ENCODE assay signal across 1 cellular context in the genomic region with DNA sequence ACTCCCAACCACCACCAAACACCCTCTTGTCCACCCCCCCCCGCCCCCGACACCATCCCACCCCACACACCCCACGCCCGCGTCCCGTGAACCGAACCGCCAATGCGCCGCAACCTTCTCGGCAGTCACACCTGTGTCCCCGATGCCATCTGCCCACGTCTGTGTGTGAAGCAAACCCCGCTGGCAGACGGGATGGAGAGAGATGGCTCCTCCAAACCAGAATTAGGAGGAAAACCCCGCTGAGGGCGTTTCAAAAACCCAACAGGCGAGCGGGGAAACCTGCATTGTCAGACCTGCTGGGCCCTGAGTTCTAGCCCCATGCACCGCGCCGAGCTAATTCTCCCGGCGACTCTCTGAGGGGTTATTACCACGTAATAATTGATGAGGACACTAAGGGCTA.
TF ChIP-seq lines count a peak whose summit lies in the region.

No MANE protein-coding gene starts in this region.

TF ChIP-seq in A549, 52 proteins besides CTCF, POLR2A, EP300 and RAD21:
- TF ChIP-seq, protein P1, sequence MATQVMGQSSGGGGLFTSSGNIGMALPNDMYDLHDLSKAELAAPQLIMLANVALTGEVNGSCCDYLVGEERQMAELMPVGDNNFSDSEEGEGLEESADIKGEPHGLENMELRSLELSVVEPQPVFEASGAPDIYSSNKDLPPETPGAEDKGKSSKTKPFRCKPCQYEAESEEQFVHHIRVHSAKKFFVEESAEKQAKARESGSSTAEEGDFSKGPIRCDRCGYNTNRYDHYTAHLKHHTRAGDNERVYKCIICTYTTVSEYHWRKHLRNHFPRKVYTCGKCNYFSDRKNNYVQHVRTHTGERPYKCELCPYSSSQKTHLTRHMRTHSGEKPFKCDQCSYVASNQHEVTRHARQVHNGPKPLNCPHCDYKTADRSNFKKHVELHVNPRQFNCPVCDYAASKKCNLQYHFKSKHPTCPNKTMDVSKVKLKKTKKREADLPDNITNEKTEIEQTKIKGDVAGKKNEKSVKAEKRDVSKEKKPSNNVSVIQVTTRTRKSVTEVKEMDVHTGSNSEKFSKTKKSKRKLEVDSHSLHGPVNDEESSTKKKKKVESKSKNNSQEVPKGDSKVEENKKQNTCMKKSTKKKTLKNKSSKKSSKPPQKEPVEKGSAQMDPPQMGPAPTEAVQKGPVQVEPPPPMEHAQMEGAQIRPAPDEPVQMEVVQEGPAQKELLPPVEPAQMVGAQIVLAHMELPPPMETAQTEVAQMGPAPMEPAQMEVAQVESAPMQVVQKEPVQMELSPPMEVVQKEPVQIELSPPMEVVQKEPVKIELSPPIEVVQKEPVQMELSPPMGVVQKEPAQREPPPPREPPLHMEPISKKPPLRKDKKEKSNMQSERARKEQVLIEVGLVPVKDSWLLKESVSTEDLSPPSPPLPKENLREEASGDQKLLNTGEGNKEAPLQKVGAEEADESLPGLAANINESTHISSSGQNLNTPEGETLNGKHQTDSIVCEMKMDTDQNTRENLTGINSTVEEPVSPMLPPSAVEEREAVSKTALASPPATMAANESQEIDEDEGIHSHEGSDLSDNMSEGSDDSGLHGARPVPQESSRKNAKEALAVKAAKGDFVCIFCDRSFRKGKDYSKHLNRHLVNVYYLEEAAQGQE (IDR thresholded peaks at IDR 0.05) = no peak
- TF ChIP-seq MYC (IDR thresholded peaks at IDR 0.05; ENCODE audit: borderline replicate concordance, low read length) (no peak), JUN (IDR thresholded peaks at IDR 0.05) (no peak), ZC3H11A (IDR thresholded peaks at IDR 0.05) (no peak), SREBF2 (IDR thresholded peaks at IDR 0.05) (no peak)
- TF ChIP-seq, protein P2, sequence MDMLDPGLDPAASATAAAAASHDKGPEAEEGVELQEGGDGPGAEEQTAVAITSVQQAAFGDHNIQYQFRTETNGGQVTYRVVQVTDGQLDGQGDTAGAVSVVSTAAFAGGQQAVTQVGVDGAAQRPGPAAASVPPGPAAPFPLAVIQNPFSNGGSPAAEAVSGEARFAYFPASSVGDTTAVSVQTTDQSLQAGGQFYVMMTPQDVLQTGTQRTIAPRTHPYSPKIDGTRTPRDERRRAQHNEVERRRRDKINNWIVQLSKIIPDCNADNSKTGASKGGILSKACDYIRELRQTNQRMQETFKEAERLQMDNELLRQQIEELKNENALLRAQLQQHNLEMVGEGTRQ (IDR thresholded peaks at IDR 0.05) = no peak
